Comparison of ENCODE assay signal across 1 cellular context in genomic region chr5:43401827-43402226, GRCh38.
TF ChIP-seq lines count a peak whose summit lies in the region.

No MANE protein-coding gene starts in this region.

TF ChIP-seq in A549, 52 proteins besides CTCF, POLR2A, EP300 and RAD21 (continued from another document):
- TF ChIP-seq HMGXB4 (CRISPR knock-in tag; IDR thresholded peaks at IDR 0.05; ENCODE audit: borderline replicate concordance) (no peak), PBX3 (IDR thresholded peaks at IDR 0.05) (no peak)
TF ChIP-seq in A549: peak in this region for 0.
